In the genomic region with DNA sequence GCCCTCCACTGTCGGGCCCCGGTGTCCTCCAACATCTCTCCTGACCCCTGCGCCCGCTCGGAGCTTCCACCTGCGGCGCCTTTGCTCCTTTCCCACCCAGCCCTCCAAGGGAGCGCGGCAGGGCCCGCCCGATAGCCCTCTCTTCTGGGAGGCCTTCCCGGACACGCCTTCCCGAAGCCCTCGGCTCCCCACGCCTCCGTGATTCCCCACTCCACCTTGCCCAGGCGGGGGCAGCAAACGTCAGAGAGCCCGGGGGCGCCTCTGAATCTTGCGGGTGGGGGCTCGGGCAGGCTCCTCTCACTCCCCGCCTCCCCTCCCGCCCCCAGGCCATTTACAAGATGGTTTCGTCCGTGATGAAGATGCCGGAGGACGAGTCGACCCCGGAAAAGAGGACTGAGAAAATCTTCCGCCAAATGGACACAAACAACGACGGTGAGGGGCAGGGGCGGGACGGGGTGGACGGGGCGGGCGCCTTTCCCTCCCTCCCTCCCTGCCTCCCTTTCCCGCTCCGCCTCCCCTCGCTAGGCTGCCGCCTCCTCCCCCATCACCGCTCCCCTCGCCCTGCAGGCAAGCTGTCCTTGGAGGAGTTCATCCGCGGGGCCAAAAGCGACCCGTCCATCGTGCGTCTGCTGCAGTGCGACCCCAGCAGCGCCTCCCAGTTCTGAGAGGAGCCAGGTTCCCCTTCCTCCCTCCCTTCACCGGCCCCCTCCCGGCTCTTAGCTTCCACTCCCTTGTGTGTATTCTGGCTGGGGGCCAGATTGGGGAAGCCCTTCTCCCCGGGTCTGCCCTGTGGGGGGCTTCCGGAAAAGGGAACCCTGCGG, we compare ENCODE assay signal across 9 cellular contexts. TPM values are rescaled to one million over a fixed set of nuclear protein-coding genes. Genes with fewer than 3 reads are reported as not detected.
A peak's percentile ranks its signal among the peaks of the same experiment; 100 is the strongest.
DNase-seq lines count a peak whose midpoint lies in the region; ATAC-seq and TF ChIP-seq lines count a peak whose summit lies in the region.
"Had no signal": no experiment of that assay in that cellular context is flagged by ENCODE, and none has a peak within 500 bp of the region (broad histone marks: within the 10 kb centered on the region; RNA-seq: fewer than 3 reads in every experiment).

No MANE protein-coding gene starts in this region.

- peak overlapping the region; percentile 79 for H3K4me3 Mint-ChIP-seq in WTC11

- H3K27ac ChIP-seq in foreskin keratinocyte: no peak overlapping the region
- H3K27ac ChIP-seq: adrenal gland had no signal

- TF ChIP-seq CTCF in WTC11 (IDR thresholded peaks at IDR 0.05): no peak; the same call in 1 of the 2 replicates
- peak; percentile 1 for TF ChIP-seq CTCF in foreskin keratinocyte (conservative IDR thresholded peaks at IDR 0.05)

- H3K4me1 ChIP-seq in foreskin keratinocyte (peaks cover 18% of the 10 kb centered on the region), neuron (ENCODE audit: insufficient read depth, low read length) (peaks cover 11% of the 10 kb centered on the region)

- H3K9me3 Mint-ChIP-seq in WTC11: peaks cover 7% of the 10 kb centered on the region

- no peaks in the 10 kb centered on the region for H3K9me3 ChIP-seq in neuron (ENCODE audit: low read length)
- H3K9me3 ChIP-seq: adrenal gland had no signal

- DNase-seq in stimulated activated CD4-positive, alpha-beta T cell treated with anti-CD3 and anti-CD28 coated beads, Interleukin-2, amount 100 ng/mL, for 4 hours (ENCODE audit: low read depth): peak; percentile 18
- no peak for DNase-seq in stimulated activated CD4-positive, alpha-beta T cell treated with anti-CD3 and anti-CD28 coated beads, Interleukin-4, amount 100 ng/mL, for 1 hour
- peak; percentile 73 for DNase-seq in WTC11 (ENCODE audit: low spot score)
- no peak for DNase-seq in foreskin keratinocyte
- no peak for DNase-seq in CD1c-positive myeloid dendritic cell (ENCODE audit: extremely low spot score)

- H3K4me3 ChIP-seq in neuron (ENCODE audit: low read length): peak overlapping the region; percentile 46

- CTCF ChIA-PET in WTC11 (lab: Charles Lee): interaction anchor here (0.6 to 7.4 kb wide), 37 partner anchors 11 to 1171 kb away, joined by 3 to 80 read pairs (median 5); a partner anchor contains a TSS

- ATAC-seq in WTC11 (peak; percentile 49), foreskin keratinocyte (peak; percentile 42), HG03439 (IDR thresholded peaks at IDR 0.05; ENCODE audit: unreplicated experiment) (no peak), HG03432 (IDR thresholded peaks at IDR 0.05; ENCODE audit: unreplicated experiment) (no peak)

- POLR2A ChIA-PET in WTC11 (lab: Charles Lee): interaction anchor here (0.9 kb wide), 2 partner anchors 14 to 189 kb away, joined by 3 to 4 read pairs; no protein-coding TSS in a partner anchor

- peaks cover 11% of the 10 kb centered on the region for H3K4me1 Mint-ChIP-seq in WTC11

- H3K27ac Mint-ChIP-seq in WTC11: no peak overlapping the region

- H3K27me3 ChIP-seq in foreskin keratinocyte (peaks cover 44% of the 10 kb centered on the region), neuron (ENCODE audit: insufficient read depth, low read length) (peaks cover 14% of the 10 kb centered on the region)

- H3K27me3 Mint-ChIP-seq in WTC11 (ENCODE audit: low read depth): peaks cover 55% of the 10 kb centered on the region

- no peaks in the 10 kb centered on the region for H3K36me3 Mint-ChIP-seq in WTC11

- H2AFZ ChIP-seq in neuron (ENCODE audit: low read depth, low read length): peak overlapping the region; percentile 97

- no peaks in the 10 kb centered on the region for H3K36me3 ChIP-seq in neuron (ENCODE audit: insufficient read depth, low read length)
- H3K36me3 ChIP-seq: adrenal gland had no signal

TF ChIP-seq in WTC11, 78 proteins besides CTCF, POLR2A, EP300 and RAD21:
- TF ChIP-seq MYBL2 (CRISPR knock-in tag; IDR thresholded peaks at IDR 0.05): 0 out of 2 replicates have a peak, but pooled peaks have one; percentile 18
- TF ChIP-seq, protein P1, sequence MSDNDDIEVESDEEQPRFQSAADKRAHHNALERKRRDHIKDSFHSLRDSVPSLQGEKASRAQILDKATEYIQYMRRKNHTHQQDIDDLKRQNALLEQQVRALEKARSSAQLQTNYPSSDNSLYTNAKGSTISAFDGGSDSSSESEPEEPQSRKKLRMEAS (CRISPR knock-in tag; IDR thresholded peaks at IDR 0.05): no peak
- TF ChIP-seq KAT7 (CRISPR knock-in tag; IDR thresholded peaks at IDR 0.05; ENCODE audit: borderline replicate concordance): peak; percentile 55; the same call in 1 of the 2 replicates
- TF ChIP-seq, protein P2, sequence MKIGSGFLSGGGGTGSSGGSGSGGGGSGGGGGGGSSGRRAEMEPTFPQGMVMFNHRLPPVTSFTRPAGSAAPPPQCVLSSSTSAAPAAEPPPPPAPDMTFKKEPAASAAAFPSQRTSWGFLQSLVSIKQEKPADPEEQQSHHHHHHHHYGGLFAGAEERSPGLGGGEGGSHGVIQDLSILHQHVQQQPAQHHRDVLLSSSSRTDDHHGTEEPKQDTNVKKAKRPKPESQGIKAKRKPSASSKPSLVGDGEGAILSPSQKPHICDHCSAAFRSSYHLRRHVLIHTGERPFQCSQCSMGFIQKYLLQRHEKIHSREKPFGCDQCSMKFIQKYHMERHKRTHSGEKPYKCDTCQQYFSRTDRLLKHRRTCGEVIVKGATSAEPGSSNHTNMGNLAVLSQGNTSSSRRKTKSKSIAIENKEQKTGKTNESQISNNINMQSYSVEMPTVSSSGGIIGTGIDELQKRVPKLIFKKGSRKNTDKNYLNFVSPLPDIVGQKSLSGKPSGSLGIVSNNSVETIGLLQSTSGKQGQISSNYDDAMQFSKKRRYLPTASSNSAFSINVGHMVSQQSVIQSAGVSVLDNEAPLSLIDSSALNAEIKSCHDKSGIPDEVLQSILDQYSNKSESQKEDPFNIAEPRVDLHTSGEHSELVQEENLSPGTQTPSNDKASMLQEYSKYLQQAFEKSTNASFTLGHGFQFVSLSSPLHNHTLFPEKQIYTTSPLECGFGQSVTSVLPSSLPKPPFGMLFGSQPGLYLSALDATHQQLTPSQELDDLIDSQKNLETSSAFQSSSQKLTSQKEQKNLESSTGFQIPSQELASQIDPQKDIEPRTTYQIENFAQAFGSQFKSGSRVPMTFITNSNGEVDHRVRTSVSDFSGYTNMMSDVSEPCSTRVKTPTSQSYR (CRISPR knock-in tag; IDR thresholded peaks at IDR 0.05): 0 out of 2 replicates have a peak, but pooled peaks have one; percentile 5
- TF ChIP-seq, protein P3, sequence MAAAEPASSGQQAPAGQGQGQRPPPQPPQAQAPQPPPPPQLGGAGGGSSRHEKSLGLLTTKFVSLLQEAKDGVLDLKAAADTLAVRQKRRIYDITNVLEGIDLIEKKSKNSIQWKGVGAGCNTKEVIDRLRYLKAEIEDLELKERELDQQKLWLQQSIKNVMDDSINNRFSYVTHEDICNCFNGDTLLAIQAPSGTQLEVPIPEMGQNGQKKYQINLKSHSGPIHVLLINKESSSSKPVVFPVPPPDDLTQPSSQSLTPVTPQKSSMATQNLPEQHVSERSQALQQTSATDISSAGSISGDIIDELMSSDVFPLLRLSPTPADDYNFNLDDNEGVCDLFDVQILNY (CRISPR knock-in tag; IDR thresholded peaks at IDR 0.05): 0 out of 2 replicates have a peak, but pooled peaks have one; percentile 13

RNA-seq across cellular contexts. Expression of a gene that starts 7.1 kb away (rescaled TPM):
- total RNA-seq in WTC11 (2021): 1.5 to 2.2 TPM (median 1.9 TPM) in 3 replicates
- total RNA-seq in foreskin keratinocyte: not detected in 2 replicates
- not detected in 2 replicates for polyA plus RNA-seq in foreskin keratinocyte

RNA-seq across cellular contexts. Expression of a gene that starts 7.8 kb away (rescaled TPM):
- 20.7 to 29.0 TPM (median 24.9 TPM) in 3 replicates for total RNA-seq in WTC11 (2021)
- total RNA-seq in foreskin keratinocyte: 73.2 and 90.0 TPM in 2 replicates
- 113 and 128 TPM in 2 replicates for polyA plus RNA-seq in foreskin keratinocyte

RNA-seq across cellular contexts. Expression of a gene that starts 22.7 kb away (rescaled TPM):
- total RNA-seq in WTC11 (2021): 1.2 to 1.6 TPM (median 1.4 TPM) in 3 replicates
- not detected in 2 replicates for total RNA-seq in foreskin keratinocyte
- polyA plus RNA-seq in foreskin keratinocyte: not detected in 2 replicates

Comparison
In these comparisons a context has a peak if more than half of its experiments do, and no peak if none do; other contexts are left out.
1. DNase-seq: peak in stimulated activated CD4-positive, alpha-beta T cell treated with anti-CD3 and anti-CD28 coated beads, Interleukin-2, amount 100 ng/mL, for 4 hours (single experiment) and WTC11 (single experiment); none in stimulated activated CD4-positive, alpha-beta T cell treated with anti-CD3 and anti-CD28 coated beads, Interleukin-4, amount 100 ng/mL, for 1 hour (single experiment), foreskin keratinocyte (0 of 2) and CD1c-positive myeloid dendritic cell (single experiment).
2. ATAC-seq: peak in WTC11 (single experiment) and foreskin keratinocyte (single experiment); none in HG03439 (single experiment) and HG03432 (single experiment).